Comparison of ENCODE assay signal across 25 cellular contexts in genomic region chr13:89204435-89204834, GRCh38.
"Had no signal": no experiment of that assay in that cellular context is flagged by ENCODE, and none has a peak within 500 bp of the region (broad histone marks: within the 10 kb centered on the region; RNA-seq: fewer than 3 reads in every experiment).

No MANE protein-coding gene starts in this region.

- DNase-seq: colonic mucosa; cortex of kidney; dermis blood vessel endothelial cell; dorsolateral prefrontal cortex; effector CD4-positive, alpha-beta T cell; effector CD8-positive, alpha-beta T cell; effector memory CD4-positive, alpha-beta T cell; effector memory CD8-positive, alpha-beta T cell; endodermal cell; erythroblast; esophagus squamous epithelium; foreskin fibroblast; foreskin keratinocyte; foreskin melanocyte; gastrocnemius medialis; glutamatergic neuron; head of caudate nucleus; heart left ventricle; heart right ventricle had no signal

- H3K4me3 ChIP-seq: colonic mucosa, coronary artery, dorsolateral prefrontal cortex, esophagus muscularis mucosa, esophagus squamous epithelium, gastrocnemius medialis, gastroesophageal sphincter, heart left ventricle, heart right ventricle had no signal

- ATAC-seq: effector memory CD8-positive, alpha-beta T cell; esophagus mucosa; foreskin keratinocyte; gastrocnemius medialis; gastroesophageal sphincter; heart left ventricle; heart right ventricle had no signal

- FAIRE-seq: endometrium, endothelial cell of umbilical vein had no signal

- H3K36me3 ChIP-seq: colonic mucosa, esophagus muscularis mucosa, esophagus squamous epithelium, gastrocnemius medialis, gastroesophageal sphincter, heart left ventricle, heart right ventricle had no signal

- H3K27me3 ChIP-seq: colonic mucosa, dorsolateral prefrontal cortex, esophagus muscularis mucosa, esophagus squamous epithelium, foreskin keratinocyte, gastrocnemius medialis, gastroesophageal sphincter, heart left ventricle, heart right ventricle had no signal

- H3K4me1 ChIP-seq: colonic mucosa, esophagus muscularis mucosa, esophagus squamous epithelium, gastrocnemius medialis, gastroesophageal sphincter, heart left ventricle, heart right ventricle had no signal

- H3K27ac ChIP-seq: colonic mucosa, coronary artery, dorsolateral prefrontal cortex, esophagus muscularis mucosa, esophagus squamous epithelium, foreskin keratinocyte, gastrocnemius medialis, gastroesophageal sphincter, heart left ventricle, heart right ventricle had no signal

- H3K9me3 ChIP-seq: colonic mucosa, esophagus muscularis mucosa, esophagus squamous epithelium, gastrocnemius medialis, gastroesophageal sphincter, heart left ventricle, heart right ventricle had no signal
